In genomic region chr5:141747152-141747640, GRCh38 we compare ENCODE assay signal across 8 cellular contexts.
DNase-seq lines count a peak whose midpoint lies in the region; ATAC-seq lines count a peak whose summit lies in the region.

No MANE protein-coding gene starts in this region.

- H3K36me3 Mint-ChIP-seq in activated T-cell treated with anti-CD3 and anti-CD28 coated beads, Interleukin-2, amount 50 U/mL, for 24 hours (ENCODE audit: low read depth): no peaks in the 10 kb centered on the region

- no peaks in the 10 kb centered on the region for H3K4me1 Mint-ChIP-seq in activated T-cell treated with anti-CD3 and anti-CD28 coated beads, Interleukin-2, amount 50 U/mL, for 24 hours (ENCODE audit: low read depth)

- no peaks in the 10 kb centered on the region for H3K9me3 Mint-ChIP-seq in activated T-cell treated with anti-CD3 and anti-CD28 coated beads, Interleukin-2, amount 50 U/mL, for 24 hours

- peaks cover 63% of the 10 kb centered on the region for H3K27me3 Mint-ChIP-seq in activated T-cell treated with anti-CD3 and anti-CD28 coated beads, Interleukin-2, amount 50 U/mL, for 24 hours

- no peak overlapping the region for H3K4me3 Mint-ChIP-seq in activated T-cell treated with anti-CD3 and anti-CD28 coated beads, Interleukin-2, amount 50 U/mL, for 24 hours

- no peak overlapping the region for H3K27ac Mint-ChIP-seq in activated T-cell treated with anti-CD3 and anti-CD28 coated beads, Interleukin-2, amount 50 U/mL, for 24 hours

- ATAC-seq in HG02759 (IDR thresholded peaks at IDR 0.05; ENCODE audit: unreplicated experiment) (peak; percentile 69), GM21786 (IDR thresholded peaks at IDR 0.05; ENCODE audit: unreplicated experiment) (no peak), HG02763 (IDR thresholded peaks at IDR 0.05; ENCODE audit: unreplicated experiment) (no peak), HG02678 (IDR thresholded peaks at IDR 0.05; ENCODE audit: unreplicated experiment) (no peak)

- DNase-seq in NCI-H524 treated with DMSO at 0.1 percent for 48 hours (lab: John Stamatoyannopoulos, UW): peak; percentile 65
- peak; percentile 64 for DNase-seq in dermis blood vessel endothelial cell
- peak; percentile 96 for DNase-seq in medulla oblongata (ENCODE audit: extremely low spot score)
- no peak for DNase-seq in activated T-cell treated with anti-CD3 and anti-CD28 coated beads, Interleukin-2, amount 50 U/mL, for 24 hours
